ENCODE assay signal across 11 cellular contexts in genomic region chr4:129545599-129546278, GRCh38.
A peak's percentile ranks its signal among the peaks of the same experiment; 100 is the strongest.
DNase-seq lines count a peak whose midpoint lies in the region; ATAC-seq and TF ChIP-seq lines count a peak whose summit lies in the region.
"Had no signal": no experiment of that assay in that cellular context is flagged by ENCODE, and none has a peak within 500 bp of the region (broad histone marks: within the 10 kb centered on the region; RNA-seq: fewer than 3 reads in every experiment).

No MANE protein-coding gene starts in this region.

- no peak for ATAC-seq in GM18868 (IDR thresholded peaks at IDR 0.05; ENCODE audit: unreplicated experiment)
- ATAC-seq in HG03378 (IDR thresholded peaks at IDR 0.05; ENCODE audit: unreplicated experiment) = no peak
- ATAC-seq: activated CD8-positive, alpha-beta T cell treated with anti-CD3 and anti-CD28 coated beads for 36 hours; natural killer cell treated with Interleukin-12 subunit alpha and Interleukin-12 subunit beta and Interleukin-15 and Interleukin-18, amount 100 ng/mL, for 72 hours had no signal

- H3K27me3 Mint-ChIP-seq in Calu3 (ENCODE audit: unreplicated experiment) (no peaks in the 10 kb centered on the region), HFFc6 (ENCODE audit: insufficient read depth) (no peaks in the 10 kb centered on the region)
- H3K27me3 Mint-ChIP-seq: activated CD8-positive, alpha-beta T cell treated with anti-CD3 and anti-CD28 coated beads for 36 hours; natural killer cell treated with Interleukin-12 subunit alpha and Interleukin-12 subunit beta and Interleukin-15 and Interleukin-18, amount 100 ng/mL, for 72 hours had no signal

- no peaks in the 10 kb centered on the region for H3K9me3 ChIP-seq in SJCRH30 (replicated peaks)

- H3K27ac Mint-ChIP-seq in Calu3 (ENCODE audit: unreplicated experiment) (no peak overlapping the region), HFFc6 (no peak overlapping the region)
- H3K27ac Mint-ChIP-seq: activated CD8-positive, alpha-beta T cell treated with anti-CD3 and anti-CD28 coated beads for 36 hours; natural killer cell treated with Interleukin-12 subunit alpha and Interleukin-12 subunit beta and Interleukin-15 and Interleukin-18, amount 100 ng/mL, for 72 hours had no signal

- H3K4me3 ChIP-seq in SJCRH30 = no peak overlapping the region
- H3K4me3 ChIP-seq: SK-N-MC had no signal

- DNase-seq in Calu3 (peak; percentile 61), SJCRH30 (peak; percentile 8 to 32), globus pallidus (ENCODE audit: low spot score) (peak; percentile 4), non-pigmented ciliary epithelial cell (ENCODE audit: low read depth) (peak; percentile 6), HFFc6 (no peak), RWPE1 (ENCODE audit: low spot score) (no peak)
- DNase-seq: activated CD8-positive, alpha-beta T cell treated with anti-CD3 and anti-CD28 coated beads for 36 hours had no signal

- no peaks in the 10 kb centered on the region for H3K36me3 ChIP-seq in SJCRH30

- intact Hi-C loops in Calu3 (cut with micrococcal nuclease; ENCODE audit: unreplicated experiment) = no loop called here

- H3K4me3 Mint-ChIP-seq in Calu3 (ENCODE audit: low read depth, unreplicated experiment) (no peak overlapping the region), HFFc6 (no peak overlapping the region)
- H3K4me3 Mint-ChIP-seq: activated CD8-positive, alpha-beta T cell treated with anti-CD3 and anti-CD28 coated beads for 36 hours; natural killer cell treated with Interleukin-12 subunit alpha and Interleukin-12 subunit beta and Interleukin-15 and Interleukin-18, amount 100 ng/mL, for 72 hours had no signal

- peaks cover under 1% of the 10 kb centered on the region for H3K9me3 Mint-ChIP-seq in Calu3 (ENCODE audit: low read depth, unreplicated experiment)
- H3K9me3 Mint-ChIP-seq in HFFc6 = peaks cover 20% of the 10 kb centered on the region
- H3K9me3 Mint-ChIP-seq: activated CD8-positive, alpha-beta T cell treated with anti-CD3 and anti-CD28 coated beads for 36 hours had no signal

- TF ChIP-seq CTCF in Calu3 (IDR thresholded peaks at IDR 0.05; ENCODE audit: unreplicated experiment) (no peak), HFFc6 (IDR thresholded peaks at IDR 0.05) (no peak), RWPE1 (conservative IDR thresholded peaks at IDR 0.05; ENCODE audit: low read depth) (no peak)

- POLR2A ChIA-PET in RWPE1 (lab: Yijun Ruan, JAX; ENCODE audit: low non-redundant PET) = no interaction called here

- H3K27ac ChIP-seq in SJCRH30 (no peak overlapping the region), RWPE1 (no peak overlapping the region)
- H3K27ac ChIP-seq: SK-N-MC had no signal

- no peaks in the 10 kb centered on the region for H3K36me3 Mint-ChIP-seq in Calu3 (ENCODE audit: insufficient read depth, unreplicated experiment)
- H3K36me3 Mint-ChIP-seq in HFFc6 (ENCODE audit: low read depth) = no peaks in the 10 kb centered on the region
- H3K36me3 Mint-ChIP-seq: natural killer cell treated with Interleukin-12 subunit alpha and Interleukin-12 subunit beta and Interleukin-15 and Interleukin-18, amount 100 ng/mL, for 72 hours had no signal

- H3K4me1 ChIP-seq in SJCRH30 = no peaks in the 10 kb centered on the region

- no peaks in the 10 kb centered on the region for H3K4me1 Mint-ChIP-seq in Calu3 (ENCODE audit: low read depth, unreplicated experiment)
- no peaks in the 10 kb centered on the region for H3K4me1 Mint-ChIP-seq in HFFc6 (ENCODE audit: low read depth)

- no TSS peak for BruUV-seq in Calu3 (replicated peaks; lab: Mats Ljungman, UMichigan)

- H3K27me3 ChIP-seq in SJCRH30 = no peaks in the 10 kb centered on the region

- CTCF ChIA-PET in Calu3 (lab: Charles Lee) = interaction anchor here (1.7 kb wide), 1 partner anchor 71 kb away, joined by 3 read pairs; no protein-coding TSS in a partner anchor
- CTCF ChIA-PET in RWPE1 (lab: Yijun Ruan, JAX) = interaction anchor here (0.6 kb wide), 1 partner anchor 1769 kb away, joined by 3 read pairs; no protein-coding TSS in a partner anchor

Comparison
In these comparisons a context has a peak if more than half of its experiments do, and no peak if none do; other contexts are left out.
1. DNase-seq: peak in Calu3 (single experiment), SJCRH30 (2 of 2), globus pallidus (single experiment) and non-pigmented ciliary epithelial cell (single experiment); none in HFFc6 (single experiment) and RWPE1 (single experiment).